12 cellular contexts compared by ENCODE assay signal in the genomic region with DNA sequence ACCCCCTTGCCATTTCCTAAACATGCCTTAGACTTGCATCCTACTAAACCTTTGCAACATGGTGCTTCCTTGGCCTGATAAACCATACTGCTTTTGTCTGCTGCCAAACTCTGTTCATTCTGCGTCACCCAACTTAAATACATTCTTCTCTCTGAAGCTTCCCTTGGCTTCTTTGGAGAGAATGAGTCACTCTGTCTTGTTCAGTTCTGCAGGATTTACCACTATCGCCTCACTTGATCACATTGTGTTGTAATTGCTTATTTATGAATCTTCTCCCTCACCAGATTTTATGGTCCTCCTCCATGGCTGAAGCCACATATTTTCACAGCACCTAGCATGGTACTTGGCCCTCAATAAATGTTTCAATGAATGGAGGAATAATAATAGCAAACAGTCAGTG. TPM values are rescaled to one million over a fixed set of nuclear protein-coding genes. Genes with fewer than 3 reads are reported as not detected.
DNase-seq lines count a peak whose midpoint lies in the region; ATAC-seq, FAIRE-seq and TF ChIP-seq lines count a peak whose summit lies in the region.
"Had no signal": no experiment of that assay in that cellular context is flagged by ENCODE, and none has a peak within 500 bp of the region (broad histone marks: within the 10 kb centered on the region; RNA-seq: fewer than 3 reads in every experiment).

No MANE protein-coding gene starts in this region.

- H3K27me3 ChIP-seq in SK-N-SH (ENCODE audit: insufficient read depth) = no peaks in the 10 kb centered on the region
- H3K27me3 ChIP-seq in GM23338 (ENCODE audit: insufficient read depth) = no peaks in the 10 kb centered on the region
- no peaks in the 10 kb centered on the region for H3K27me3 ChIP-seq in Peyer's patch
- H3K27me3 ChIP-seq: BLaER1, ovary had no signal

- peak; percentile 17 for FAIRE-seq in urothelium cell line (lab: Jason Lieb, UNC)

- H3K79me2 ChIP-seq in SK-N-SH (ENCODE audit: insufficient read depth) (no peaks in the 10 kb centered on the region), GM23338 (replicated peaks; ENCODE audit: insufficient read depth) (no peaks in the 10 kb centered on the region)

- CTCF ChIA-PET in SK-N-SH (lab: Yijun Ruan, JAX) = no interaction called here

- peak overlapping the region; percentile 0; the same call in 1 of the 2 replicates for H3K4me2 ChIP-seq in SK-N-SH
- no peak overlapping the region for H3K4me2 ChIP-seq in GM23338
- H3K4me2 ChIP-seq: BLaER1 had no signal

- peaks cover 0 to 7% of the 10 kb centered on the region in 2 donors for H3K9me3 Mint-ChIP-seq in stimulated activated naive CD8-positive, alpha-beta T cell treated with anti-CD3 and anti-CD28 coated beads, Interleukin-15, amount 100 ng/mL, for 72 hours
- no peaks in the 10 kb centered on the region for H3K9me3 Mint-ChIP-seq in GM23338

- H3K27ac ChIP-seq in SK-N-SH (ENCODE audit: low read depth in 2 of 2, low read length in 1 of 2) (peak overlapping the region in 1 of 2 experiments; percentile 76; a peak in 2 of 4 replicates), GM23338 (ENCODE audit: low read depth) (no peak overlapping the region), Peyer's patch (no peak overlapping the region)
- H3K27ac ChIP-seq: BLaER1, ovary had no signal

- H3K36me3 Mint-ChIP-seq in GM23338 (ENCODE audit: low read depth) = no peaks in the 10 kb centered on the region

- no peaks in the 10 kb centered on the region for H3K27me3 Mint-ChIP-seq in stimulated activated naive CD8-positive, alpha-beta T cell treated with anti-CD3 and anti-CD28 coated beads, Interleukin-15, amount 100 ng/mL, for 72 hours
- H3K27me3 Mint-ChIP-seq in GM23338 (ENCODE audit: insufficient read depth, low read depth, poor library complexity) = no peaks in the 10 kb centered on the region

- H3K4me3 Mint-ChIP-seq in stimulated activated naive CD8-positive, alpha-beta T cell treated with anti-CD3 and anti-CD28 coated beads, Interleukin-15, amount 100 ng/mL, for 72 hours = no peak overlapping the region
- no peak overlapping the region for H3K4me3 Mint-ChIP-seq in GM23338

- no peak for TF ChIP-seq CTCF in SK-N-SH (IDR thresholded peaks at IDR 0.05)
- TF ChIP-seq CTCF in fibroblast of the aortic adventitia (IDR thresholded peaks at IDR 0.05; ENCODE audit: insufficient read depth, low read length) = no peak
- no peak for TF ChIP-seq CTCF in GM23338 (conservative IDR thresholded peaks at IDR 0.05; ENCODE audit: low read depth in 2 of 2)
- TF ChIP-seq CTCF in Peyer's patch (IDR thresholded peaks at IDR 0.05) = no peak

- peak; percentile 51 for ATAC-seq in stimulated activated naive CD8-positive, alpha-beta T cell treated with anti-CD3 and anti-CD28 coated beads, Interleukin-15, Interleukin-2, amounts not matched to agents 100 U/mL and 50 U/mL, for 24 hours
- ATAC-seq in stimulated activated naive CD8-positive, alpha-beta T cell treated with anti-CD3 and anti-CD28 coated beads, Interleukin-15, amount 100 ng/mL, for 72 hours = no peak
- ATAC-seq in GM23338 = no peak

- H3K9ac ChIP-seq in SK-N-SH = no peak overlapping the region; the same call in 1 of the 2 replicates
- H3K9ac ChIP-seq: BLaER1 had no signal

- H3K27ac Mint-ChIP-seq in stimulated activated naive CD8-positive, alpha-beta T cell treated with anti-CD3 and anti-CD28 coated beads, Interleukin-15, amount 100 ng/mL, for 72 hours = peak overlapping the region in 1 of 2 donors; percentile 16
- no peak overlapping the region for H3K27ac Mint-ChIP-seq in GM23338

- no peak for DNase-seq in stimulated activated naive CD8-positive, alpha-beta T cell treated with anti-CD3 and anti-CD28 coated beads, Interleukin-15, Interleukin-2, amounts not matched to agents 100 U/mL and 50 U/mL, for 24 hours
- DNase-seq in stimulated activated naive CD8-positive, alpha-beta T cell treated with anti-CD3 and anti-CD28 coated beads, Interleukin-15, amount 100 ng/mL, for 72 hours = no peak
- no peak for DNase-seq in SK-N-SH
- peak; percentile 96 for DNase-seq in fibroblast of the aortic adventitia (ENCODE audit: low read depth)
- peak; percentile 80 for DNase-seq in urothelium cell line (ENCODE audit: low spot score)
- no peak for DNase-seq in GM23338 (ENCODE audit: low spot score)
- no peak for DNase-seq in superior temporal gyrus (ENCODE audit: extremely low spot score)
- DNase-seq in Peyer's patch = no peak
- DNase-seq: NCI-H1694, ovary, SHP77 treated with DMSO at 0.1 percent for 48 hours had no signal

- H3K4me1 Mint-ChIP-seq in stimulated activated naive CD8-positive, alpha-beta T cell treated with anti-CD3 and anti-CD28 coated beads, Interleukin-15, amount 100 ng/mL, for 72 hours = peaks cover 26% of the 10 kb centered on the region
- H3K4me1 Mint-ChIP-seq in GM23338 = peaks cover 2% of the 10 kb centered on the region; the same call in 1 of the 3 replicates

- H2AFZ ChIP-seq in SK-N-SH (ENCODE audit: low read depth) (peak overlapping the region; percentile 37; the same call in 1 of the 2 replicates), GM23338 (no peak overlapping the region)

- TF ChIP-seq EP300 in SK-N-SH (IDR thresholded peaks at IDR 0.05; ENCODE audit: borderline replicate concordance in 1 of 2, low read depth in 1 of 2, low read length in 1 of 2) = peak in 1 of 2 experiments; percentile 55; a peak in 1 of 4 replicates

- no peaks in the 10 kb centered on the region for H4K20me1 ChIP-seq in SK-N-SH (ENCODE audit: insufficient read depth)
- H4K20me1 ChIP-seq in GM23338 (replicated peaks; ENCODE audit: insufficient read depth) = no peaks in the 10 kb centered on the region; the same call in 1 of the 2 replicates
- H4K20me1 ChIP-seq: BLaER1 had no signal

- TF ChIP-seq RAD21 in SK-N-SH (IDR thresholded peaks at IDR 0.05; ENCODE audit: low read length) = no peak

- WGBS in SK-N-SH (ENCODE audit: low lambda C conversion rate) = 6% methylated on average over 2 of the region's 2 CpGs

- H3K4me3 ChIP-seq in SK-N-SH (ENCODE audit: low read depth in 2 of 2, low read length in 1 of 2) (no peak overlapping the region), fibroblast of the aortic adventitia (ENCODE audit: low read depth, low read length) (no peak overlapping the region), GM23338 (no peak overlapping the region), Peyer's patch (no peak overlapping the region)
- H3K4me3 ChIP-seq: BLaER1, ovary had no signal

- H3K9me3 ChIP-seq in SK-N-SH = no peaks in the 10 kb centered on the region
- no peaks in the 10 kb centered on the region for H3K9me3 ChIP-seq in Peyer's patch
- H3K9me3 ChIP-seq: ovary had no signal

- H3K4me1 ChIP-seq in SK-N-SH (ENCODE audit: control insufficient read depth in 1 of 2, insufficient read depth in 2 of 2, low read depth in 1 of 2, low read length in 1 of 2) (peaks cover 0 to 6% of the 10 kb centered on the region in 2 experiments; a peak in 1 of 4 replicates), GM23338 (ENCODE audit: insufficient read depth) (no peaks in the 10 kb centered on the region), Peyer's patch (no peaks in the 10 kb centered on the region)

- H3K9me2 ChIP-seq in SK-N-SH (no peaks in the 10 kb centered on the region), GM23338 (ENCODE audit: insufficient read depth) (no peaks in the 10 kb centered on the region)

- TF ChIP-seq POLR2A in Peyer's patch (IDR thresholded peaks at IDR 0.05) = no peak

- H3K36me3 ChIP-seq in SK-N-SH (replicated peaks in 1 of 2; ENCODE audit: control insufficient read depth in 1 of 2, insufficient read depth in 2 of 2, low read length in 1 of 2) (no peaks in the 10 kb centered on the region), GM23338 (ENCODE audit: insufficient read depth) (no peaks in the 10 kb centered on the region), Peyer's patch (no peaks in the 10 kb centered on the region)
- H3K36me3 ChIP-seq: BLaER1, ovary had no signal

- POLR2A ChIA-PET in SK-N-SH (lab: Yijun Ruan, JAX) = no interaction called here

- peaks cover 13% of the 10 kb centered on the region for H3F3A ChIP-seq in SK-N-SH (replicated peaks; ENCODE audit: insufficient read depth)
- H3F3A ChIP-seq in GM23338 (replicated peaks; ENCODE audit: low read depth) = no peaks in the 10 kb centered on the region

TF ChIP-seq in SK-N-SH, 30 proteins besides CTCF, POLR2A, EP300 and RAD21 (continues in another document):
- TF ChIP-seq GABPA (IDR thresholded peaks at IDR 0.05; ENCODE audit: low read depth) = no peak
- TF ChIP-seq NFIC (IDR thresholded peaks at IDR 0.05; ENCODE audit: borderline replicate concordance) = peak; percentile 79; the same call in 1 of the 2 replicates
- peak; percentile 40; the same call in 1 of the 2 replicates for TF ChIP-seq POLR2AphosphoS5 (IDR thresholded peaks at IDR 0.05; ENCODE audit: low read depth, low read length)

TF ChIP-seq in GM23338, 12 proteins besides CTCF, POLR2A, EP300 and RAD21 (continues in another document):
- TF ChIP-seq ZNF331 (CRISPR knock-in tag; IDR thresholded peaks at IDR 0.05; ENCODE audit: low read depth) (no peak), ZNF114 (CRISPR knock-in tag; IDR thresholded peaks at IDR 0.05) (no peak)

RNA-seq across cellular contexts. Expression of a gene that starts 21.7 kb away (rescaled TPM):
- polyA plus RNA-seq in SK-N-SH (2012; rRNA removed) (27.2 and 28.3 TPM in 2 replicates), GM23338 (2016; fragmentation: Nextera tagmentation; extraction: Ambion mirVana) (94.7 and 116 TPM in 2 replicates)
- polyA plus RNA-seq in SK-N-SH (2012; cell fraction: cytosol; rRNA removed) = 17.6 and 18.1 TPM in 2 replicates
- 123 and 132 TPM in 2 replicates for polyA plus RNA-seq in SK-N-SH (2012; cell fraction: nucleus; rRNA removed)
- total RNA-seq in fibroblast of the aortic adventitia (ENCODE audit: low replicate concordance) (42.5 and 53.7 TPM in 2 replicates), Peyer's patch (100 to 1,000 TPM in 1 of 4 donors, 10 to 100 TPM in 3; 22.1 to 212 (median 50.0) TPM)
- 46.0 and 69.9 TPM in 2 replicates for total RNA-seq in GM23338 (2014; rRNA removed; shearing (Covaris generic))

RNA-seq across cellular contexts. Expression of a gene that starts 27.6 kb away (rescaled TPM):
- polyA plus RNA-seq in SK-N-SH (2012; rRNA removed) (5.7 and 6.2 TPM in 2 replicates), GM23338 (2016; fragmentation: Nextera tagmentation; extraction: Ambion mirVana) (10.4 and 12.8 TPM in 2 replicates)
- 4.4 and 6.3 TPM in 2 replicates for polyA plus RNA-seq in SK-N-SH (2012; cell fraction: cytosol; rRNA removed)
- polyA plus RNA-seq in SK-N-SH (2012; cell fraction: nucleus; rRNA removed) = 2.7 and 2.9 TPM in 2 replicates
- total RNA-seq in fibroblast of the aortic adventitia (ENCODE audit: low replicate concordance) (10.8 and 31.0 TPM in 2 replicates), Peyer's patch (1 to 10 TPM in 3 of 4 donors, not detected in 1; 1.4 to 6.2 (median 2.0) TPM)
- total RNA-seq in GM23338 (2014; rRNA removed; shearing (Covaris generic)) = 19.8 and 20.9 TPM in 2 replicates

RNA-seq across cellular contexts. Expression of a gene that starts 58.4 kb away (rescaled TPM):
- polyA plus RNA-seq in SK-N-SH (2012; rRNA removed) = 0.07 TPM in 1 of 2 replicates, not detected in the other
- not detected in 2 replicates for polyA plus RNA-seq in SK-N-SH (2012; cell fraction: cytosol; rRNA removed)
- 0.05 TPM in 1 of 2 replicates, not detected in the other for polyA plus RNA-seq in SK-N-SH (2012; cell fraction: nucleus; rRNA removed)
- total RNA-seq in fibroblast of the aortic adventitia (ENCODE audit: low replicate concordance) = not detected in 2 replicates
- 0.10 TPM in 1 of 2 replicates, not detected in the other for total RNA-seq in GM23338 (2014; rRNA removed; shearing (Covaris generic))
- 1.2 and 1.7 TPM in 2 replicates for polyA plus RNA-seq in GM23338 (2016; fragmentation: Nextera tagmentation; extraction: Ambion mirVana)
- total RNA-seq in Peyer's patch = 1 to 10 TPM in 2 of 4 donors, under 1 TPM in 1, not detected in 1; 0.88 to 7.4 (median 1.7) TPM
- polyA plus RNA-seq: ovary had no signal

Comparison
In these comparisons a context has a peak if more than half of its experiments do, and no peak if none do; other contexts are left out.
1. DNase-seq: peak in fibroblast of the aortic adventitia (single experiment) and urothelium cell line (single experiment); none in stimulated activated naive CD8-positive, alpha-beta T cell treated with anti-CD3 and anti-CD28 coated beads, Interleukin-15, Interleukin-2, amounts not matched to agents 100 U/mL and 50 U/mL, for 24 hours (single experiment), stimulated activated naive CD8-positive, alpha-beta T cell treated with anti-CD3 and anti-CD28 coated beads, Interleukin-15, amount 100 ng/mL, for 72 hours (0 of 2), SK-N-SH (single experiment), GM23338 (single experiment), superior temporal gyrus (single experiment) and Peyer's patch (0 of 3).